Comparison of ENCODE assay signal across 10 cellular contexts in genomic region chr12:68786929-68787328, GRCh38. TPM values are rescaled to one million over a fixed set of nuclear protein-coding genes. Genes with fewer than 3 reads are reported as not detected.
DNase-seq lines count a peak whose midpoint lies in the region; ATAC-seq and TF ChIP-seq lines count a peak whose summit lies in the region.
"Had no signal": no experiment of that assay in that cellular context is flagged by ENCODE, and none has a peak within 500 bp of the region (broad histone marks: within the 10 kb centered on the region; RNA-seq: fewer than 3 reads in every experiment).

No MANE protein-coding gene starts in this region.

- peak overlapping the region; percentile 17 for H3K9ac ChIP-seq in skeletal muscle satellite cell (ENCODE audit: low read depth, low read length)

- H3K27ac ChIP-seq in ovary, result no peak overlapping the region

- ATAC-seq in GM18868 (IDR thresholded peaks at IDR 0.05; ENCODE audit: unreplicated experiment), result no peak

- no peak overlapping the region for H3K4me3 ChIP-seq in skeletal muscle satellite cell (ENCODE audit: low read length)
- H3K4me3 ChIP-seq in ovary, result no peak overlapping the region

- H3K4me1 ChIP-seq in skeletal muscle satellite cell (ENCODE audit: control insufficient read depth, insufficient read depth, low read length) (peaks cover 19% of the 10 kb centered on the region), ovary (ENCODE audit: insufficient read depth) (peaks cover 2% of the 10 kb centered on the region)

- H3K36me3 ChIP-seq in skeletal muscle satellite cell (ENCODE audit: insufficient read depth, low read length), result no peaks in the 10 kb centered on the region
- no peaks in the 10 kb centered on the region for H3K36me3 ChIP-seq in ovary

- H3K27me3 ChIP-seq in skeletal muscle satellite cell (ENCODE audit: control insufficient read depth, insufficient read depth, low read length) (no peaks in the 10 kb centered on the region), ovary (no peaks in the 10 kb centered on the region)

- no peak for DNase-seq in GM13977 (ENCODE audit: low spot score)
- DNase-seq in NOMO-1 treated with DMSO at 0.1 percent for 48 hours (lab: John Stamatoyannopoulos, UW; ENCODE audit: unreplicated experiment), result peak; percentile 67
- peak; percentile 50 to 56 for DNase-seq in dermis microvascular lymphatic vessel endothelial cell (ENCODE audit: low read depth in 2 of 2)
- no peak for DNase-seq in UCSD-AML1 (lab: John Stamatoyannopoulos, UW; ENCODE audit: unreplicated experiment)
- DNase-seq in ovary, result no peak
- no peak for DNase-seq in NCI-H1048 (lab: John Stamatoyannopoulos, UW)
- DNase-seq: activated CD4-positive, alpha-beta T cell treated with anti-CD3 and anti-CD28 coated beads, Interleukin-2, amount 50 U/mL, for 48 hours; NCI-H2171 had no signal

- TF ChIP-seq CTCF in GM13977 (IDR thresholded peaks at IDR 0.05; ENCODE audit: extremely low read depth, insufficient read depth, missing control alignments) (peak; percentile 16), ovary (IDR thresholded peaks at IDR 0.05) (no peak)

- H3K9me3 ChIP-seq in skeletal muscle satellite cell (replicated peaks; ENCODE audit: low read length) (no peaks in the 10 kb centered on the region), ovary (no peaks in the 10 kb centered on the region)

- peak overlapping the region; percentile 9 for H3K4me2 ChIP-seq in skeletal muscle satellite cell (ENCODE audit: low read length)

- TF ChIP-seq EP300 in ovary (IDR thresholded peaks at IDR 0.05), result no peak

- WGBS in ovary, 3 donors, result 78 to 90% (median 85%) methylated on average over 2 of the region's 2 CpGs

- in situ Hi-C loops in GM13977 (cut with MboI; ENCODE audit: low pct_unique_long_range_greater_than_20kb, low sequenced_read_pairs, unreplicated experiment), result no loop called here

- TF ChIP-seq POLR2A in ovary (IDR thresholded peaks at IDR 0.05), result no peak

- intact Hi-C loops in ovary (cut with DNase I), result no loop called here

RNA-seq across cellular contexts. Expression of gene MDM2, which starts 21.0 kb away (rescaled TPM):
- total RNA-seq in dermis microvascular lymphatic vessel endothelial cell (158 and 223 TPM in 2 replicates), ovary (100 to 1,000 TPM in 1 of 7 donors, 10 to 100 TPM in 6; 56.3 to 101 (median 83.8) TPM)
- total RNA-seq in skeletal muscle satellite cell (2012; rRNA removed), result 97.2 and 190 TPM in 2 replicates
- polyA plus RNA-seq in ovary, result 10 to 100 TPM; 14.1 to 50.4 TPM

RNA-seq across cellular contexts. Expression of gene SLC35E3, which starts 41.0 kb away (rescaled TPM):
- total RNA-seq in dermis microvascular lymphatic vessel endothelial cell (4.6 and 5.3 TPM in 2 replicates), ovary (10 to 100 TPM in 1 of 7 donors, 1 to 10 TPM in 6; 1.1 to 12.3 (median 8.1) TPM)
- total RNA-seq in skeletal muscle satellite cell (2012; rRNA removed), result 2.0 and 2.2 TPM in 2 replicates
- polyA plus RNA-seq in ovary, result 10 to 100 TPM in 1 of 2 donors, 1 to 10 TPM in 1; 5.5 to 10.2 TPM

Comparison
In these comparisons a context has a peak if more than half of its experiments do, and no peak if none do; other contexts are left out.
1. DNase-seq: peak in NOMO-1 treated with DMSO at 0.1 percent for 48 hours (single experiment) and dermis microvascular lymphatic vessel endothelial cell (2 of 2); none in GM13977 (single experiment), UCSD-AML1 (single experiment), ovary (0 of 5) and NCI-H1048 (single experiment).